ENCODE assay signal across 20 cellular contexts in genomic region chr12:58933068-58933681, GRCh38. TPM values are rescaled to one million over a fixed set of nuclear protein-coding genes. Genes with fewer than 3 reads are reported as not detected.
"Had no signal": no experiment of that assay in that cellular context is flagged by ENCODE, and none has a peak within 500 bp of the region (broad histone marks: within the 10 kb centered on the region; RNA-seq: fewer than 3 reads in every experiment).

No MANE protein-coding gene starts in this region.

- FAIRE-seq: frontal cortex had no signal

- H3K4me3 ChIP-seq: left lung, sigmoid colon, spleen, thoracic aorta, upper lobe of right lung had no signal

- ATAC-seq: activated CD8-positive, alpha-beta T cell treated with anti-CD3 and anti-CD28 coated beads for 36 hours; left lung; stimulated activated memory B cell treated with anti-CD40 and anti-IgM and Interleukin-4, amounts not matched to agents 10 μg/mL and 1 μg/mL and 100 μg/mL, for 72 hours; upper lobe of right lung had no signal

- H3K9me3 ChIP-seq: left lung, sigmoid colon, spleen, thoracic aorta, upper lobe of right lung had no signal

- H3K4me1 Mint-ChIP-seq: nephron progenitor cell; stimulated activated memory B cell treated with anti-CD40 and anti-IgM and Interleukin-4, amounts not matched to agents 10 μg/mL and 1 μg/mL and 100 μg/mL, for 72 hours had no signal

- H3K36me3 ChIP-seq: left lung, sigmoid colon, spleen, thoracic aorta, upper lobe of right lung had no signal

- DNase-seq: activated CD4-positive, alpha-beta T cell treated with anti-CD3 and anti-CD28 coated beads for 48 hours; activated CD4-positive, CD25-positive, alpha-beta regulatory T cell; activated CD8-positive, alpha-beta T cell treated with anti-CD3 and anti-CD28 coated beads for 36 hours; activated naive CD4-positive, alpha-beta T cell treated with anti-CD3 and anti-CD28 coated beads for 36 hours; activated T-cell treated with anti-CD3 and anti-CD28 coated beads, Interleukin-2, amount 50 U/mL, for 1 hour; anterior cingulate cortex; head of caudate nucleus; left lung; nephron progenitor cell; nucleus accumbens; posterior cingulate gyrus; sigmoid colon; spleen; stimulated activated CD4-positive, alpha-beta T cell treated with anti-CD3 and anti-CD28 coated beads, Interleukin-4, amount 100 ng/mL, for 4 hours; upper lobe of right lung had no signal

- H3K27me3 ChIP-seq: left lung, sigmoid colon, spleen, upper lobe of right lung had no signal

- H3K27ac ChIP-seq: left lung, sigmoid colon, spleen, thoracic aorta, upper lobe of right lung had no signal

- H3K27ac Mint-ChIP-seq: activated CD8-positive, alpha-beta T cell treated with anti-CD3 and anti-CD28 coated beads for 36 hours; activated naive CD4-positive, alpha-beta T cell treated with anti-CD3 and anti-CD28 coated beads for 36 hours; activated T-helper 2 cell treated with anti-CD3 and anti-CD28 coated beads, Interferon-gamma antibody, Interleukin-2, Interleukin-4, amounts not matched to agents 10 μg/mL and 5 μg/mL and 100 μg/mL, durations not matched to agents 14 hours and 24 hours and 36 hours; nephron progenitor cell; stimulated activated memory B cell treated with anti-CD40 and anti-IgM and Interleukin-4, amounts not matched to agents 10 μg/mL and 1 μg/mL and 100 μg/mL, for 72 hours; T-helper 2 cell treated with Interferon-gamma antibody and Interleukin-4, amounts not matched to agents 5 μg/mL and 100 μg/mL, for 36 hours had no signal

- H3K27me3 Mint-ChIP-seq: activated CD8-positive, alpha-beta T cell treated with anti-CD3 and anti-CD28 coated beads for 36 hours; stimulated activated memory B cell treated with anti-CD40 and anti-IgM and Interleukin-4, amounts not matched to agents 10 μg/mL and 1 μg/mL and 100 μg/mL, for 72 hours had no signal

- H3K4me3 Mint-ChIP-seq: activated CD8-positive, alpha-beta T cell treated with anti-CD3 and anti-CD28 coated beads for 36 hours; activated naive CD4-positive, alpha-beta T cell treated with anti-CD3 and anti-CD28 coated beads for 36 hours; nephron progenitor cell; stimulated activated memory B cell treated with anti-CD40 and anti-IgM and Interleukin-4, amounts not matched to agents 10 μg/mL and 1 μg/mL and 100 μg/mL, for 72 hours; T-helper 2 cell treated with Interferon-gamma antibody and Interleukin-4, amounts not matched to agents 5 μg/mL and 100 μg/mL, for 36 hours had no signal

- H3K36me3 Mint-ChIP-seq: stimulated activated memory B cell treated with anti-CD40 and anti-IgM and Interleukin-4, amounts not matched to agents 10 μg/mL and 1 μg/mL and 100 μg/mL, for 72 hours had no signal

- H3K9me3 Mint-ChIP-seq: activated T-helper 2 cell treated with anti-CD3 and anti-CD28 coated beads, Interferon-gamma antibody, Interleukin-2, Interleukin-4, amounts not matched to agents 10 μg/mL and 5 μg/mL and 100 μg/mL, durations not matched to agents 14 hours and 24 hours and 36 hours; nephron progenitor cell; stimulated activated memory B cell treated with anti-CD40 and anti-IgM and Interleukin-4, amounts not matched to agents 10 μg/mL and 1 μg/mL and 100 μg/mL, for 72 hours; T-helper 2 cell treated with Interferon-gamma antibody and Interleukin-4, amounts not matched to agents 5 μg/mL and 100 μg/mL, for 36 hours had no signal

- H3K4me1 ChIP-seq: left lung, sigmoid colon, spleen, upper lobe of right lung had no signal

RNA-seq across cellular contexts. Expression of gene LRIG3, which starts 12.9 kb away (rescaled TPM):
- total RNA-seq: activated CD8-positive, alpha-beta T cell treated with anti-CD3 and anti-CD28 coated beads for 36 hours; activated naive CD4-positive, alpha-beta T cell treated with anti-CD3 and anti-CD28 coated beads for 36 hours had no signal
